Comparison of ENCODE assay signal across 8 cellular contexts in the genomic region with DNA sequence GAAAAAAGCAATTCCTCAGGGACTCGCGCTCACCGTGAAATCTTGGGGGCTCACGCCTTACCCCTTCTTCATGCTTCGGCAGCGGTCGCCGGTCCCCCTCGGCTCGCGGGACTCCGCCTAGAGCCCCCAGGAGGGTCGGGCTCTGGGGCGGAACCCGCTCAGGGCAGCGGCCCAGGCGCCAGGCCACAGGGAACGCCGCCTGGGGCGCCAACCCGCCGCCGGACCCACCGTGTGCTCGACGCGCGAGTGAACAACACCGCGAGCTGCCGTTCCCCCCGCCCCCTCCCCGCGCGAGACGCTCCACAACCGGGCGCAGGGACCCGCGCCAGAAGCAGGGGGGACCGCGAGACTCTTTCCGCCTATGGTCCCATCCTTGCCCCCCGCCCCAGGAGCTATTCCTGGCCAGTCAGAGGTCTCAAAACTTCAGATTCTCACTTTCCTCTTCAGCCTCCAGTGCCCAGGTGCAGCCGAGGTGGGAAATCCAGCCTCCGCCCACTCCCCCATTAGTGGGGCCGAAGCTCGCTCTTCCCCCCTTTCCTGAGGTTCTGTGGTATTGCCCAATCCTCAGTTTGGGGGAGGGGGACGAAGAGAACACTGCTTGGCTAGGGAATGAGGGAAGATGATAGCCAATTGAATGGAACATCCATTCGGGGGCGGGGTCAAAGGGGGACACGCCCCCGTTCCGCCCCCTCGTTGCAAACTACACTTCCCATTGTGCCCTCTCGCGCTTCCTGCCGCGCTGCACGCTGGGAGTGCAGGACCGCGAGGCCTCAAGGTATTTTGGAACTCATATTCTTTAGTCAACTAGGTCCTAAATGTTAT. TPM values are rescaled to one million over a fixed set of nuclear protein-coding genes. Genes with fewer than 3 reads are reported as not detected.
DNase-seq lines count a peak whose midpoint lies in the region; ATAC-seq and TF ChIP-seq lines count a peak whose summit lies in the region.

Gene WASF1 (minus strand): TSS at position 265 of the 822 bp plus-strand sequence. CDS start 52,069 bp downstream, outside the sequence.

- H3K36me3 ChIP-seq in thoracic aorta: no peaks in the 10 kb centered on the region

- POLR2A ChIA-PET in activated naive CD8-positive, alpha-beta T cell treated with anti-CD3 and anti-CD28 coated beads, Interleukin-2, amount 10 ng/mL, durations not matched to agents 7 days and 5 days (lab: Charles Lee): interaction anchor here (0.6 to 3.5 kb wide), 6 partner anchors 9 to 802 kb away, joined by 3 to 15 read pairs (median 4); partner anchors contain the start of genes CD164 and RPF2

- H3K4me3 ChIP-seq in GM08714 (ENCODE audit: low read length) (peak within 1 kb of the TSS; percentile 98), thoracic aorta (peak within 1 kb of the TSS; percentile 76)

- no peaks in the 10 kb centered on the region for H3K9me3 ChIP-seq in thoracic aorta

- no peaks in the 10 kb centered on the region for H3K36me3 Mint-ChIP-seq in activated naive CD8-positive, alpha-beta T cell treated with anti-CD3 and anti-CD28 coated beads, Interleukin-2, amount 10 ng/mL, durations not matched to agents 7 days and 5 days
- no peaks in the 10 kb centered on the region for H3K36me3 Mint-ChIP-seq in osteocyte (ENCODE audit: unreplicated experiment)

- DNase-seq in NCI-H1105 treated with DMSO at 0.1 percent for 48 hours (lab: John Stamatoyannopoulos, UW) (peak; percentile 99), SKM-1 treated with dmso at 0.1 percent for 144 hours (lab: John Stamatoyannopoulos, UW; ENCODE audit: unreplicated experiment) (peak; percentile 96), Right ventricle myocardium inferior (ENCODE audit: missing footprints) (peak; percentile 96), osteocyte (ENCODE audit: extremely low spot score, unreplicated experiment) (peak; percentile 99), thoracic aorta (ENCODE audit: low spot score) (peak; percentile 80)
- peak; percentile 93 for DNase-seq in activated naive CD8-positive, alpha-beta T cell treated with anti-CD3 and anti-CD28 coated beads, Interleukin-2, amount 10 ng/mL, durations not matched to agents 7 days and 5 days

- peaks cover 6% of the 10 kb centered on the region for H3K4me1 Mint-ChIP-seq in activated naive CD8-positive, alpha-beta T cell treated with anti-CD3 and anti-CD28 coated beads, Interleukin-2, amount 10 ng/mL, durations not matched to agents 7 days and 5 days
- peaks cover 9% of the 10 kb centered on the region for H3K4me1 Mint-ChIP-seq in osteocyte (ENCODE audit: unreplicated experiment)

- no peaks in the 10 kb centered on the region for H3K9me3 Mint-ChIP-seq in activated naive CD8-positive, alpha-beta T cell treated with anti-CD3 and anti-CD28 coated beads, Interleukin-2, amount 10 ng/mL, durations not matched to agents 7 days and 5 days
- no peaks in the 10 kb centered on the region for H3K9me3 Mint-ChIP-seq in osteocyte (ENCODE audit: unreplicated experiment)

- peaks cover 17 to 32% of the 10 kb centered on the region in 2 donors for H3K4me1 ChIP-seq in thoracic aorta (ENCODE audit: control insufficient read depth in 1 of 2, low read depth in 2 of 2)

- peak within 1 kb of the TSS; percentile 79 for H3K4me3 Mint-ChIP-seq in activated naive CD8-positive, alpha-beta T cell treated with anti-CD3 and anti-CD28 coated beads, Interleukin-2, amount 10 ng/mL, durations not matched to agents 7 days and 5 days
- peak within 1 kb of the TSS; percentile 88 for H3K4me3 Mint-ChIP-seq in osteocyte (ENCODE audit: unreplicated experiment)

- H3K27me3 ChIP-seq in thoracic aorta (replicated peaks; ENCODE audit: insufficient read depth): no peaks in the 10 kb centered on the region

- peak; percentile 93 for ATAC-seq in HG02678 (IDR thresholded peaks at IDR 0.05; ENCODE audit: unreplicated experiment)
- peak; percentile 88 for ATAC-seq in activated naive CD8-positive, alpha-beta T cell treated with anti-CD3 and anti-CD28 coated beads, Interleukin-2, amount 10 ng/mL, durations not matched to agents 7 days and 5 days (ENCODE audit: low read depth)
- ATAC-seq in Right ventricle myocardium inferior: peak; percentile 99
- ATAC-seq in thoracic aorta (ENCODE audit: insufficient number of reproducible peaks, low FRiP score, low read depth): peak; percentile 97

- H3K27ac ChIP-seq in thoracic aorta: peak within 1 kb of the TSS; percentile 83 to 85

- intact Hi-C loops in Right ventricle myocardium inferior (cut with DNase I): loop anchor here (1.0 to 10.0 kb wide), 3 partner anchors 214 to 775 kb away; partner anchors contain the start of gene GTF3C6

- peak within 1 kb of the TSS; percentile 46 for H3K27ac Mint-ChIP-seq in activated naive CD8-positive, alpha-beta T cell treated with anti-CD3 and anti-CD28 coated beads, Interleukin-2, amount 10 ng/mL, durations not matched to agents 7 days and 5 days
- peak within 1 kb of the TSS; percentile 82 for H3K27ac Mint-ChIP-seq in osteocyte (ENCODE audit: unreplicated experiment)

- TF ChIP-seq CTCF in osteocyte (IDR thresholded peaks at IDR 0.05) (no peak), thoracic aorta (IDR thresholded peaks at IDR 0.05) (no peak)

- peaks cover 7% of the 10 kb centered on the region for H3K27me3 Mint-ChIP-seq in activated naive CD8-positive, alpha-beta T cell treated with anti-CD3 and anti-CD28 coated beads, Interleukin-2, amount 10 ng/mL, durations not matched to agents 7 days and 5 days
- no peaks in the 10 kb centered on the region for H3K27me3 Mint-ChIP-seq in osteocyte (ENCODE audit: unreplicated experiment)

RNA-seq across cellular contexts. Expression of gene WASF1, which starts in this region (rescaled TPM):
- 1 to 10 TPM in 1 of 2 experiments, under 1 TPM in 1; 0.72 to 1.1 TPM for total RNA-seq in activated naive CD8-positive, alpha-beta T cell treated with anti-CD3 and anti-CD28 coated beads, Interleukin-2, amount 10 ng/mL, durations not matched to agents 7 days and 5 days
- total RNA-seq in Right ventricle myocardium inferior (1.8 TPM), osteocyte (23.9 and 26.2 TPM in 2 replicates), thoracic aorta (10 to 100 TPM in 1 of 2 donors, 1 to 10 TPM in 1; 4.9 to 21.8 TPM)

Comparison
In these comparisons a context has a peak if more than half of its experiments do, and no peak if none do; other contexts are left out.
1. Peak in every context shown above with its lines: DNase-seq, ATAC-seq, H3K4me3 ChIP-seq and H3K27ac ChIP-seq.